Comparison of ENCODE assay signal across 2 cellular contexts in the genomic region with DNA sequence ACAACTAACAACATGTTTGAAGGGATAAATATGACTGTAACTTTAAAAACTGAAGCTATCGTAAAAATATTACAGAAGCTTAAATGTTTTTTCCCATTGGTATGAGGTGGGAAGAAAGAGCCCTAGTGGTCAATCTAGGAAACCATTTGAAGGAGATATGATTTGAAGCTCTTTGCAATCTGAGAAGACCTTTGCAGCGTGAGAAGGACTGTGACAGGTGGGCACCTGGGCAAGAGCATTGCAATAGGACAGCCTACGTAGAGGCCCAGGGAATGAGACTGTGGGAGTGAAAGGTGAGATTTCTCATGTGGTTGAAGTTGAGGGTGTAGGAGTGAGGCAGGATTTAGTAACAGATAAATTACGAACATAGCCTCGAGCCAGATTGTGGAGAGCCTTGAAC.
TF ChIP-seq lines count a peak whose summit lies in the region.

No MANE protein-coding gene starts in this region.

TF ChIP-seq in K562, 482 proteins besides CTCF, POLR2A, EP300 and RAD21:
- TF ChIP-seq HMG20A (CRISPR knock-in tag; conservative IDR thresholded peaks at IDR 0.05), result no peak
- no peak for TF ChIP-seq BRF1 (IDR thresholded peaks at IDR 0.05; ENCODE audit: borderline replicate concordance, extremely low read depth, insufficient read length)
- TF ChIP-seq SMARCA4 (IDR thresholded peaks at IDR 0.05), result no peak
- TF ChIP-seq, protein P1, sequence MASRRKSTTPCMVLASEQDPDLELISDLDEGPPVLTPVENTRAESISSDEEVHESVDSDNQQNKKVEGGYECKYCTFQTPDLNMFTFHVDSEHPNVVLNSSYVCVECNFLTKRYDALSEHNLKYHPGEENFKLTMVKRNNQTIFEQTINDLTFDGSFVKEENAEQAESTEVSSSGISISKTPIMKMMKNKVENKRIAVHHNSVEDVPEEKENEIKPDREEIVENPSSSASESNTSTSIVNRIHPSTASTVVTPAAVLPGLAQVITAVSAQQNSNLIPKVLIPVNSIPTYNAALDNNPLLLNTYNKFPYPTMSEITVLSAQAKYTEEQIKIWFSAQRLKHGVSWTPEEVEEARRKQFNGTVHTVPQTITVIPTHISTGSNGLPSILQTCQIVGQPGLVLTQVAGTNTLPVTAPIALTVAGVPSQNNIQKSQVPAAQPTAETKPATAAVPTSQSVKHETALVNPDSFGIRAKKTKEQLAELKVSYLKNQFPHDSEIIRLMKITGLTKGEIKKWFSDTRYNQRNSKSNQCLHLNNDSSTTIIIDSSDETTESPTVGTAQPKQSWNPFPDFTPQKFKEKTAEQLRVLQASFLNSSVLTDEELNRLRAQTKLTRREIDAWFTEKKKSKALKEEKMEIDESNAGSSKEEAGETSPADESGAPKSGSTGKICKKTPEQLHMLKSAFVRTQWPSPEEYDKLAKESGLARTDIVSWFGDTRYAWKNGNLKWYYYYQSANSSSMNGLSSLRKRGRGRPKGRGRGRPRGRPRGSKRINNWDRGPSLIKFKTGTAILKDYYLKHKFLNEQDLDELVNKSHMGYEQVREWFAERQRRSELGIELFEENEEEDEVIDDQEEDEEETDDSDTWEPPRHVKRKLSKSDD (conservative IDR thresholded peaks at IDR 0.05; ENCODE audit: low read length), result no peak
- no peak for TF ChIP-seq MEIS2 (IDR thresholded peaks at IDR 0.05; ENCODE audit: partially characterized antibody)
- TF ChIP-seq ZNF780A (CRISPR knock-in tag; IDR thresholded peaks at IDR 0.05), result no peak
- TF ChIP-seq, protein P2, sequence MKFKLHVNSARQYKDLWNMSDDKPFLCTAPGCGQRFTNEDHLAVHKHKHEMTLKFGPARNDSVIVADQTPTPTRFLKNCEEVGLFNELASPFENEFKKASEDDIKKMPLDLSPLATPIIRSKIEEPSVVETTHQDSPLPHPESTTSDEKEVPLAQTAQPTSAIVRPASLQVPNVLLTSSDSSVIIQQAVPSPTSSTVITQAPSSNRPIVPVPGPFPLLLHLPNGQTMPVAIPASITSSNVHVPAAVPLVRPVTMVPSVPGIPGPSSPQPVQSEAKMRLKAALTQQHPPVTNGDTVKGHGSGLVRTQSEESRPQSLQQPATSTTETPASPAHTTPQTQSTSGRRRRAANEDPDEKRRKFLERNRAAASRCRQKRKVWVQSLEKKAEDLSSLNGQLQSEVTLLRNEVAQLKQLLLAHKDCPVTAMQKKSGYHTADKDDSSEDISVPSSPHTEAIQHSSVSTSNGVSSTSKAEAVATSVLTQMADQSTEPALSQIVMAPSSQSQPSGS (CRISPR knock-in tag; IDR thresholded peaks at IDR 0.05), result no peak
- TF ChIP-seq KLF1 (tag; IDR thresholded peaks at IDR 0.05), result no peak
TF ChIP-seq in K562: peak in this region for 0.

TF ChIP-seq in GM12891, 5 proteins besides CTCF, POLR2A, EP300 and RAD21:
- no peak for TF ChIP-seq POLR2AphosphoS5 (IDR thresholded peaks at IDR 0.05; ENCODE audit: low read depth, low read length)
- no peak for TF ChIP-seq POU2F2 (IDR thresholded peaks at IDR 0.05; ENCODE audit: low read depth, low read length)
- TF ChIP-seq TAF1 (IDR thresholded peaks at IDR 0.05; ENCODE audit: low read depth, low read length), result no peak
- no peak for TF ChIP-seq SPI1 (IDR thresholded peaks at IDR 0.05; ENCODE audit: low read depth, low read length)
- no peak for TF ChIP-seq PAX5 (IDR thresholded peaks at IDR 0.05; ENCODE audit: insufficient read depth, low read length, severe bottlenecking)
